ENCODE assay signal across 29 cellular contexts in genomic region chr9:124972241-124972770, GRCh38.
"Had no signal": no experiment of that assay in that cellular context is flagged by ENCODE, and none has a peak within 500 bp of the region (broad histone marks: within the 10 kb centered on the region; RNA-seq: fewer than 3 reads in every experiment).

No MANE protein-coding gene starts in this region.

- H3K9me3 ChIP-seq: colonic mucosa, esophagus squamous epithelium, heart right ventricle, left lung, mucosa of descending colon, prostate gland, right atrium auricular region, stomach, thyroid gland had no signal

- H3K4me1 ChIP-seq: colonic mucosa, esophagus squamous epithelium, heart right ventricle, left lung, neural progenitor cell, prostate gland, right atrium auricular region, stomach had no signal

- H3K9me3 Mint-ChIP-seq: dendritic cell treated with granulocyte-macrophage colony-stimulating factor and Interleukin-4, amounts not matched to agents 40 ng/mL and 50 ng/mL, for 4 days; mesothelial cell of epicardium; naive B cell; nephron; neural progenitor cell had no signal

- H3K4me3 ChIP-seq: colonic mucosa, esophagus squamous epithelium, heart right ventricle, left lung, mucosa of descending colon, neural progenitor cell, prostate gland, right atrium auricular region, smooth muscle cell, stomach, thyroid gland had no signal

- DNase-seq: colonic mucosa; effector CD8-positive, alpha-beta T cell; erythroblast; esophagus squamous epithelium; foreskin melanocyte; glutamatergic neuron; heart right ventricle; hippocampal formation; left cardiac atrium; left lung; mesenchymal stem cell; mucosa of descending colon; naive B cell; stimulated activated CD4-positive, alpha-beta T cell treated with anti-CD3 and anti-CD28 coated beads, Interleukin-12 subunit alpha, Interleukin-12 subunit beta, amount 100 ng/mL, for 4 hours; stimulated activated CD4-positive, alpha-beta T cell treated with anti-CD3 and anti-CD28 coated beads, Interleukin-1b, Interleukin-23, amount 100 ng/mL, for 48 hours; stimulated activated CD4-positive, alpha-beta T cell treated with anti-CD3 and anti-CD28 coated beads, Interleukin-4, amount 100 ng/mL, for 1 hour; stimulated activated CD8-positive, alpha-beta memory T cell treated with anti-CD3 and anti-CD28 coated beads, Interleukin-4, amount 100 ng/mL, for 48 hours; stimulated activated naive CD4-positive, alpha-beta T cell treated with Interleukin-2 at 50 U/mL for 16 hours; stomach; thyroid gland; trophoblast cell had no signal

- ATAC-seq: heart right ventricle, left cardiac atrium, left lung, mucosa of descending colon, sciatic nerve had no signal

- H3K27me3 ChIP-seq: colonic mucosa, esophagus squamous epithelium, heart right ventricle, left lung, neural progenitor cell, right atrium auricular region, stomach, thyroid gland had no signal

- H3K4me3 Mint-ChIP-seq: dendritic cell treated with granulocyte-macrophage colony-stimulating factor and Interleukin-4, amounts not matched to agents 40 ng/mL and 50 ng/mL, for 4 days; mesothelial cell of epicardium; naive B cell; nephron; neural progenitor cell had no signal

- H3K27ac ChIP-seq: colonic mucosa, esophagus squamous epithelium, heart right ventricle, left lung, neural progenitor cell, prostate gland, right atrium auricular region, stomach, thyroid gland had no signal

- H3K27ac Mint-ChIP-seq: dendritic cell treated with granulocyte-macrophage colony-stimulating factor and Interleukin-4, amounts not matched to agents 40 ng/mL and 50 ng/mL, for 4 days; mesothelial cell of epicardium; naive B cell; nephron; neural progenitor cell had no signal

- H3K4me1 Mint-ChIP-seq: mesothelial cell of epicardium, nephron, neural progenitor cell had no signal

- H3K4me2 ChIP-seq: neural progenitor cell, smooth muscle cell had no signal

- H3K36me3 ChIP-seq: colonic mucosa, left lung, prostate gland had no signal

- H2AFZ ChIP-seq: neural progenitor cell had no signal

- H3K27me3 Mint-ChIP-seq: dendritic cell treated with granulocyte-macrophage colony-stimulating factor and Interleukin-4, amounts not matched to agents 40 ng/mL and 50 ng/mL, for 4 days; naive B cell had no signal
